In genomic region chrX:134388161-134389109, GRCh38 we compare ENCODE assay signal across 10 cellular contexts. TPM values are rescaled to one million over a fixed set of nuclear protein-coding genes. Genes with fewer than 3 reads are reported as not detected.
DNase-seq lines count a peak whose midpoint lies in the region; ATAC-seq and TF ChIP-seq lines count a peak whose summit lies in the region.
"Had no signal": no experiment of that assay in that cellular context is flagged by ENCODE, and none has a peak within 500 bp of the region (broad histone marks: within the 10 kb centered on the region; RNA-seq: fewer than 3 reads in every experiment).

No MANE protein-coding gene starts in this region.

- H3K4me3 Mint-ChIP-seq in activated B cell treated with CpG ODN at 0.5 μM for 24 hours = peak overlapping the region; percentile 16
- no peak overlapping the region for H3K4me3 Mint-ChIP-seq in activated CD8-positive, alpha-beta T cell treated with anti-CD3 and anti-CD28 coated beads for 36 hours
- H3K4me3 Mint-ChIP-seq: CD8-positive, alpha-beta memory T cell; neural crest cell had no signal

- H3K27ac ChIP-seq in esophagus squamous epithelium = no peak overlapping the region
- no peak overlapping the region for H3K27ac ChIP-seq in A673 (ENCODE audit: low read depth, low read length, poor library complexity, severe bottlenecking)

- H3K27me3 ChIP-seq in esophagus squamous epithelium (no peaks in the 10 kb centered on the region), A673 (replicated peaks; ENCODE audit: insufficient read depth, low read depth, low read length, poor library complexity) (no peaks in the 10 kb centered on the region)

- H3K4me3 ChIP-seq in esophagus squamous epithelium = no peak overlapping the region
- H3K4me3 ChIP-seq in A673 (ENCODE audit: low read depth, low read length, poor library complexity, severe bottlenecking) = no peak overlapping the region

- ATAC-seq in GM19467 (IDR thresholded peaks at IDR 0.05; ENCODE audit: unreplicated experiment) = peak; percentile 98
- peak; percentile 99 for ATAC-seq in HG03175 (IDR thresholded peaks at IDR 0.05; ENCODE audit: unreplicated experiment)
- peak; percentile 100 for ATAC-seq in activated B cell treated with CpG ODN at 0.5 μM for 24 hours (ENCODE audit: low read depth)
- ATAC-seq in activated CD8-positive, alpha-beta T cell treated with anti-CD3 and anti-CD28 coated beads for 36 hours = no peak

- H3K36me3 ChIP-seq in esophagus squamous epithelium = peaks cover 0 to 1% (median 0%) of the 10 kb centered on the region in 3 donors
- no peaks in the 10 kb centered on the region for H3K36me3 ChIP-seq in A673 (ENCODE audit: insufficient read depth, low read length, poor library complexity, severe bottlenecking)

- peaks cover 15% of the 10 kb centered on the region for H3K36me3 Mint-ChIP-seq in activated B cell treated with CpG ODN at 0.5 μM for 24 hours (ENCODE audit: low read depth)
- peaks cover 13% of the 10 kb centered on the region for H3K36me3 Mint-ChIP-seq in activated CD8-positive, alpha-beta T cell treated with anti-CD3 and anti-CD28 coated beads for 36 hours (ENCODE audit: low read depth)

- DNase-seq in DMS79 treated with DMSO at 0.1 percent for 48 hours (lab: John Stamatoyannopoulos, UW) = peak; percentile 42
- DNase-seq in activated B cell treated with CpG ODN at 0.5 μM for 24 hours = no peak
- no peak for DNase-seq in NCI-H1694 treated with DMSO at 0.1 percent for 48 hours (lab: John Stamatoyannopoulos, UW)
- no peak for DNase-seq in esophagus squamous epithelium (lab: John Stamatoyannopoulos, UW)
- no peak for DNase-seq in A673 (ENCODE audit: low spot score)
- no peak for DNase-seq in activated CD8-positive, alpha-beta T cell treated with anti-CD3 and anti-CD28 coated beads for 36 hours
- DNase-seq: CD8-positive, alpha-beta memory T cell had no signal

- no peak for TF ChIP-seq POLR2A in esophagus squamous epithelium (IDR thresholded peaks at IDR 0.05)

- TF ChIP-seq CTCF in activated B cell treated with CpG ODN at 0.5 μM for 24 hours (IDR thresholded peaks at IDR 0.05) (no peak), esophagus squamous epithelium (IDR thresholded peaks at IDR 0.05) (no peak), A673 (conservative IDR thresholded peaks at IDR 0.05; ENCODE audit: low read depth, low read length) (no peak)
- no peak for TF ChIP-seq CTCF in activated CD8-positive, alpha-beta T cell treated with anti-CD3 and anti-CD28 coated beads for 36 hours (IDR thresholded peaks at IDR 0.05)

- CTCF ChIA-PET in activated B cell treated with CpG ODN at 0.5 μM for 24 hours (lab: Charles Lee) (interaction anchor here (0.6 to 2.0 kb wide), 4 partner anchors 10 to 596 kb away, joined by 3 to 11 read pairs (median 3); no protein-coding TSS in a partner anchor), A673 (lab: Charles Lee) (no interaction called here)
- CTCF ChIA-PET in activated CD8-positive, alpha-beta T cell treated with anti-CD3 and anti-CD28 coated beads for 36 hours (lab: Charles Lee) = interaction anchor here (1.4 kb wide), 2 partner anchors 10 to 19 kb away, joined by 4 read pairs; no protein-coding TSS in a partner anchor

- intact Hi-C loops in activated B cell treated with CpG ODN at 0.5 μM for 24 hours (cut with micrococcal nuclease) (loop anchor here (1.0 to 5.0 kb wide), 2 partner anchors 11 to 216 kb away; no protein-coding TSS in a partner anchor), esophagus squamous epithelium (cut with DNase I) (no loop called here), A673 (cut with micrococcal nuclease; ENCODE audit: unreplicated experiment) (no loop called here)
- intact Hi-C loops in activated CD8-positive, alpha-beta T cell treated with anti-CD3 and anti-CD28 coated beads for 36 hours (cut with micrococcal nuclease) = no loop called here

- H3K27me3 Mint-ChIP-seq in activated B cell treated with CpG ODN at 0.5 μM for 24 hours = no peaks in the 10 kb centered on the region
- H3K27me3 Mint-ChIP-seq in activated CD8-positive, alpha-beta T cell treated with anti-CD3 and anti-CD28 coated beads for 36 hours = no peaks in the 10 kb centered on the region

- H3K9me3 ChIP-seq in esophagus squamous epithelium = no peaks in the 10 kb centered on the region
- H3K9me3 ChIP-seq in A673 (ENCODE audit: low read depth, low read length, poor library complexity, severe bottlenecking) = no peaks in the 10 kb centered on the region

- POLR2A ChIA-PET in activated B cell treated with CpG ODN at 0.5 μM for 24 hours (lab: Charles Lee) (interaction anchor here (0.9 to 1.5 kb wide), 2 partner anchors 15 to 17 kb away, joined by 3 to 4 read pairs; no protein-coding TSS in a partner anchor), A673 (lab: Charles Lee; ENCODE audit: low non-redundant PET) (no interaction called here)
- POLR2A ChIA-PET in activated CD8-positive, alpha-beta T cell treated with anti-CD3 and anti-CD28 coated beads for 36 hours (lab: Charles Lee) = interaction anchor here (0.9 kb wide), 1 partner anchor 17 kb away, joined by 3 read pairs; no protein-coding TSS in a partner anchor

- H3K4me1 ChIP-seq in esophagus squamous epithelium (peaks cover 0 to 9% (median 0%) of the 10 kb centered on the region in 3 donors), A673 (ENCODE audit: insufficient read depth, low read length, poor library complexity, severe bottlenecking) (no peaks in the 10 kb centered on the region)

- BruUV-seq in A673 (replicated peaks; lab: Mats Ljungman, UMichigan) = no TSS peak

- peak overlapping the region; percentile 76 for H3K27ac Mint-ChIP-seq in activated B cell treated with CpG ODN at 0.5 μM for 24 hours
- H3K27ac Mint-ChIP-seq in activated CD8-positive, alpha-beta T cell treated with anti-CD3 and anti-CD28 coated beads for 36 hours = no peak overlapping the region

- peaks cover 15% of the 10 kb centered on the region for H3K4me1 Mint-ChIP-seq in activated B cell treated with CpG ODN at 0.5 μM for 24 hours
- peaks cover 6% of the 10 kb centered on the region for H3K4me1 Mint-ChIP-seq in activated CD8-positive, alpha-beta T cell treated with anti-CD3 and anti-CD28 coated beads for 36 hours (ENCODE audit: low read depth)

- H3K9me3 Mint-ChIP-seq in activated B cell treated with CpG ODN at 0.5 μM for 24 hours = no peaks in the 10 kb centered on the region
- no peaks in the 10 kb centered on the region for H3K9me3 Mint-ChIP-seq in activated CD8-positive, alpha-beta T cell treated with anti-CD3 and anti-CD28 coated beads for 36 hours
- H3K9me3 Mint-ChIP-seq: CD8-positive, alpha-beta memory T cell; neural crest cell had no signal

- WGBS in esophagus squamous epithelium, 2 donors = 42 to 57% methylated on average over 8 to 9 of the region's 9 CpGs

RNA-seq across cellular contexts. Expression of gene PHF6, which starts 15.3 kb away (rescaled TPM):
- 34.9 and 39.6 TPM in 2 replicates for total RNA-seq in activated B cell treated with CpG ODN at 0.5 μM for 24 hours
- total RNA-seq in esophagus squamous epithelium = 10 to 100 TPM; 12.3 to 16.0 (median 13.6) TPM
- total RNA-seq in A673 (2021) = 53.8 and 54.0 TPM in 2 replicates
- total RNA-seq in activated CD8-positive, alpha-beta T cell treated with anti-CD3 and anti-CD28 coated beads for 36 hours = 10 to 100 TPM; 66.0 to 69.4 TPM
